8 cellular contexts compared by ENCODE assay signal in genomic region chr1:160204526-160205241, GRCh38. TPM values are rescaled to one million over a fixed set of nuclear protein-coding genes. Genes with fewer than 3 reads are reported as not detected.
A peak's percentile ranks its signal among the peaks of the same experiment; 100 is the strongest.
DNase-seq lines count a peak whose midpoint lies in the region; ATAC-seq and TF ChIP-seq lines count a peak whose summit lies in the region.

No MANE protein-coding gene starts in this region.

- H3K9me3 ChIP-seq in ES-I3 (ENCODE audit: control insufficient read depth, insufficient read depth, low read length) (no peaks in the 10 kb centered on the region), right lobe of liver (no peaks in the 10 kb centered on the region), tibial artery (no peaks in the 10 kb centered on the region)

- H3K4me3 Mint-ChIP-seq in activated naive CD8-positive, alpha-beta T cell treated with anti-CD3 and anti-CD28 coated beads for 36 hours = peak overlapping the region; percentile 87

- DNase-seq in activated naive CD8-positive, alpha-beta T cell treated with anti-CD3 and anti-CD28 coated beads for 36 hours = no peak
- DNase-seq in right lobe of liver (peak in 1 of 3 donors; percentile 31), tibial artery (no peak), activated gamma-delta T cell (lab: John Stamatoyannopoulos, UW) (no peak), NCI-H510A treated with DMSO at 0.1 percent for 48 hours (lab: John Stamatoyannopoulos, UW) (no peak)

- 0% methylated on average over 1 of the region's 7 CpGs for WGBS in right lobe of liver (ENCODE audit: insufficient coverage, low coverage, low lambda C conversion rate, missing lambda C conversion rate)

- peaks cover 13% of the 10 kb centered on the region for H3K36me3 Mint-ChIP-seq in activated naive CD8-positive, alpha-beta T cell treated with anti-CD3 and anti-CD28 coated beads for 36 hours

- H3K4me1 ChIP-seq in ES-I3 (ENCODE audit: insufficient read depth, low read length) = peaks cover 43% of the 10 kb centered on the region
- peaks cover 0 to 11% (median 0%) of the 10 kb centered on the region in 4 donors for H3K4me1 ChIP-seq in right lobe of liver
- peaks cover 0 to 49% (median 39%) of the 10 kb centered on the region in 4 donors for H3K4me1 ChIP-seq in tibial artery

- peak overlapping the region; percentile 80 for H3K27ac Mint-ChIP-seq in activated naive CD8-positive, alpha-beta T cell treated with anti-CD3 and anti-CD28 coated beads for 36 hours

- TF ChIP-seq POLR2A in right lobe of liver (IDR thresholded peaks at IDR 0.05) = no peak

- H3K27me3 Mint-ChIP-seq in activated naive CD8-positive, alpha-beta T cell treated with anti-CD3 and anti-CD28 coated beads for 36 hours = no peaks in the 10 kb centered on the region

- H3K9me3 Mint-ChIP-seq in activated naive CD8-positive, alpha-beta T cell treated with anti-CD3 and anti-CD28 coated beads for 36 hours = no peaks in the 10 kb centered on the region

- H3K36me3 ChIP-seq in ES-I3 (ENCODE audit: insufficient read depth, low read length) = peaks cover 6% of the 10 kb centered on the region; the same call in 1 of the 2 replicates
- H3K36me3 ChIP-seq in right lobe of liver = no peaks in the 10 kb centered on the region
- H3K36me3 ChIP-seq in tibial artery = peaks cover 0 to 15% (median 4%) of the 10 kb centered on the region in 3 donors

- intact Hi-C loops in right lobe of liver (cut with DNase I) (loop anchor here in 1 of 2 donors (10.0 kb wide), 1 partner anchor 70 kb away; no protein-coding TSS in a partner anchor), tibial artery (cut with DNase I; ENCODE audit: low total_unique reads) (no loop called here)

- peak overlapping the region; percentile 74 to 97 (median 83) for H3K4me3 ChIP-seq in right lobe of liver
- peak overlapping the region; percentile 92 to 100 for H3K4me3 ChIP-seq in tibial artery

- H3K27ac ChIP-seq in right lobe of liver (peak overlapping the region in 2 of 3 donors; percentile 65 to 93), tibial artery (peak overlapping the region; percentile 97 to 98)

- H3K27me3 ChIP-seq in right lobe of liver = no peaks in the 10 kb centered on the region
- no peaks in the 10 kb centered on the region for H3K27me3 ChIP-seq in tibial artery

- TF ChIP-seq CTCF in right lobe of liver (IDR thresholded peaks at IDR 0.05) = no peak
- TF ChIP-seq CTCF in tibial artery (IDR thresholded peaks at IDR 0.05) = no peak

- H3K4me1 Mint-ChIP-seq in activated naive CD8-positive, alpha-beta T cell treated with anti-CD3 and anti-CD28 coated beads for 36 hours = peaks cover 35% of the 10 kb centered on the region

- peak; percentile 78 for ATAC-seq in GM19463 (IDR thresholded peaks at IDR 0.05; ENCODE audit: unreplicated experiment)
- peak; percentile 45 for ATAC-seq in HG03565 (IDR thresholded peaks at IDR 0.05; ENCODE audit: unreplicated experiment)
- ATAC-seq in right lobe of liver = peak in 2 of 4 donors; percentile 9 to 10

- H3K9ac ChIP-seq in ES-I3 (ENCODE audit: low read depth, low read length) = peak overlapping the region; percentile 38

RNA-seq across cellular contexts. Expression of gene PEA15, which starts 0.5 kb away (rescaled TPM):
- total RNA-seq in activated naive CD8-positive, alpha-beta T cell treated with anti-CD3 and anti-CD28 coated beads for 36 hours = 10 to 100 TPM; 51.7 to 57.4 TPM
- 10 to 100 TPM; 11.5 to 45.7 (median 18.0) TPM for total RNA-seq in right lobe of liver

RNA-seq across cellular contexts. Expression of gene CASQ1, which starts 14.3 kb away (rescaled TPM):
- total RNA-seq in activated naive CD8-positive, alpha-beta T cell treated with anti-CD3 and anti-CD28 coated beads for 36 hours = not detected
- total RNA-seq in right lobe of liver = under 1 TPM in 1 of 6 experiments, not detected in 5; 0.25 TPM

RNA-seq across cellular contexts. Expression of gene ATP1A4, which starts 53.3 kb away (rescaled TPM):
- total RNA-seq in activated naive CD8-positive, alpha-beta T cell treated with anti-CD3 and anti-CD28 coated beads for 36 hours = not detected
- not detected for total RNA-seq in right lobe of liver

RNA-seq across cellular contexts. Expression of gene DCAF8, which starts 57.7 kb away (rescaled TPM):
- 10 to 100 TPM; 86.9 to 94.1 TPM for total RNA-seq in activated naive CD8-positive, alpha-beta T cell treated with anti-CD3 and anti-CD28 coated beads for 36 hours
- total RNA-seq in right lobe of liver = 100 to 1,000 TPM in 4 of 6 experiments, 10 to 100 TPM in 2; 80.2 to 137 (median 110) TPM
